In the genomic region with DNA sequence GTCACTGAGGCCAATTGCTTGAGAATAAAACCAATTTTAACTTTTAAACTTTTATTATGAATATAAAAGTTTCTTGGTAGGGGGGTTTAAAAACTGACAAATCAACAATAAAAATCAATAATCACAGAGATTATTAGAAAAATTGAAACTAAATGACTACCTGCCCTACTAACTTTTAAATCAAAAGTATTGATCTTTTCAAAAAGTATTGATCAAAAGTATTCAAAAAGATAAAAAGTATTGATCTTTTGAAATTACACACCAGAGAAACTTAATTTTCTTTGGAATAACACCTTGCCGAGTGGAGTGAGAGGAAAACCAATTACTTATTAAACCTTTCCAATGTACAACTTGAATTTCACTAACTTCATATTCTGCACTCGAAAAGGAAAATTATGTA, we compare ENCODE assay signal across 8 cellular contexts. TPM values are rescaled to one million over a fixed set of nuclear protein-coding genes. Genes with fewer than 3 reads are reported as not detected.
DNase-seq lines count a peak whose midpoint lies in the region; ATAC-seq and TF ChIP-seq lines count a peak whose summit lies in the region.

No MANE protein-coding gene starts in this region.

- H3K9ac ChIP-seq in adipocyte (ENCODE audit: low read length), result peak overlapping the region; percentile 95

- peak overlapping the region; percentile 94 for H3K4me3 Mint-ChIP-seq in activated T-cell treated with anti-CD3 and anti-CD28 coated beads, Interleukin-2, amount 50 U/mL, for 4 hours

- peaks cover 15% of the 10 kb centered on the region for H3K36me3 Mint-ChIP-seq in activated T-cell treated with anti-CD3 and anti-CD28 coated beads, Interleukin-2, amount 50 U/mL, for 4 hours (ENCODE audit: insufficient read depth)

- ATAC-seq in activated T-cell treated with anti-CD3 and anti-CD28 coated beads, Interleukin-2, amount 50 U/mL, for 4 hours, result no peak
- ATAC-seq in left lobe of liver, result no peak

- no peaks in the 10 kb centered on the region for H3K9me3 Mint-ChIP-seq in activated T-cell treated with anti-CD3 and anti-CD28 coated beads, Interleukin-2, amount 50 U/mL, for 4 hours

- H3K27ac ChIP-seq in tibial artery, result no peak overlapping the region

- peak overlapping the region; percentile 99 for H3K4me3 ChIP-seq in adipocyte (ENCODE audit: low read length)
- peak overlapping the region; percentile 97 for H3K4me3 ChIP-seq in kidney epithelial cell (ENCODE audit: low read depth, low read length)
- H3K4me3 ChIP-seq in tibial artery, result peak overlapping the region; percentile 89 to 99

- H3K36me3 ChIP-seq in adipocyte (ENCODE audit: control insufficient read depth, insufficient read depth, low read length, severe bottlenecking) (peaks cover 43% of the 10 kb centered on the region), kidney epithelial cell (ENCODE audit: control insufficient read depth, insufficient read depth, low read length) (no peaks in the 10 kb centered on the region), tibial artery (peaks cover 6 to 13% (median 8%) of the 10 kb centered on the region in 3 donors)

- peaks cover 40% of the 10 kb centered on the region for H3K4me1 Mint-ChIP-seq in activated T-cell treated with anti-CD3 and anti-CD28 coated beads, Interleukin-2, amount 50 U/mL, for 4 hours (ENCODE audit: low read depth)

- no peaks in the 10 kb centered on the region for H3K27me3 Mint-ChIP-seq in activated T-cell treated with anti-CD3 and anti-CD28 coated beads, Interleukin-2, amount 50 U/mL, for 4 hours (ENCODE audit: low read depth)

- H3K9me3 ChIP-seq in adipocyte (ENCODE audit: control insufficient read depth, low read length) (no peaks in the 10 kb centered on the region), tibial artery (no peaks in the 10 kb centered on the region)

- H3K4me1 ChIP-seq in adipocyte (ENCODE audit: control insufficient read depth, insufficient read depth, low read length), result peaks cover 52% of the 10 kb centered on the region
- H3K4me1 ChIP-seq in tibial artery, result peaks cover 0 to 62% (median 30%) of the 10 kb centered on the region in 4 donors

- H3K27me3 ChIP-seq in adipocyte (replicated peaks; ENCODE audit: control insufficient read depth, insufficient read depth, low read length), result no peaks in the 10 kb centered on the region
- H3K27me3 ChIP-seq in kidney epithelial cell (ENCODE audit: control insufficient read depth, insufficient read depth, low read length), result no peaks in the 10 kb centered on the region
- no peaks in the 10 kb centered on the region for H3K27me3 ChIP-seq in tibial artery

- intact Hi-C loops in tibial artery (cut with DNase I; ENCODE audit: low total_unique reads), result loop anchor here (5.0 kb wide), 1 partner anchor 36 kb away; no protein-coding TSS in a partner anchor

- TF ChIP-seq CTCF in kidney epithelial cell (IDR thresholded peaks at IDR 0.05; ENCODE audit: insufficient read depth, low read length, poor library complexity, severe bottlenecking), result no peak
- TF ChIP-seq CTCF in tibial artery (IDR thresholded peaks at IDR 0.05), result no peak
- TF ChIP-seq CTCF in GM10266 (IDR thresholded peaks at IDR 0.05; ENCODE audit: control insufficient read depth, insufficient read depth, low read depth, missing control alignments), result no peak

- no peak for DNase-seq in activated T-cell treated with anti-CD3 and anti-CD28 coated beads, Interleukin-2, amount 50 U/mL, for 4 hours
- no peak for DNase-seq in activated T-cell treated with anti-CD3 and anti-CD28 coated beads, Interleukin-2, amount 50 U/mL, for 48 hours
- DNase-seq in adipocyte (ENCODE audit: low read depth) (no peak), kidney epithelial cell (ENCODE audit: low read depth) (no peak), tibial artery (no peak), hepatic stellate cell (ENCODE audit: low spot score) (no peak), left lobe of liver (ENCODE audit: low spot score) (no peak), GM10266 (ENCODE audit: extremely low spot score) (no peak)

RNA-seq across cellular contexts. Expression of a gene that starts 2.2 kb away (rescaled TPM):
- 10 to 100 TPM; 16.7 to 17.9 (median 17.2) TPM for total RNA-seq in activated T-cell treated with anti-CD3 and anti-CD28 coated beads, Interleukin-2, amount 50 U/mL, for 4 hours
- total RNA-seq in kidney epithelial cell (18.8 and 19.8 TPM in 2 replicates), left lobe of liver (48.6 TPM)
